In the genomic region with DNA sequence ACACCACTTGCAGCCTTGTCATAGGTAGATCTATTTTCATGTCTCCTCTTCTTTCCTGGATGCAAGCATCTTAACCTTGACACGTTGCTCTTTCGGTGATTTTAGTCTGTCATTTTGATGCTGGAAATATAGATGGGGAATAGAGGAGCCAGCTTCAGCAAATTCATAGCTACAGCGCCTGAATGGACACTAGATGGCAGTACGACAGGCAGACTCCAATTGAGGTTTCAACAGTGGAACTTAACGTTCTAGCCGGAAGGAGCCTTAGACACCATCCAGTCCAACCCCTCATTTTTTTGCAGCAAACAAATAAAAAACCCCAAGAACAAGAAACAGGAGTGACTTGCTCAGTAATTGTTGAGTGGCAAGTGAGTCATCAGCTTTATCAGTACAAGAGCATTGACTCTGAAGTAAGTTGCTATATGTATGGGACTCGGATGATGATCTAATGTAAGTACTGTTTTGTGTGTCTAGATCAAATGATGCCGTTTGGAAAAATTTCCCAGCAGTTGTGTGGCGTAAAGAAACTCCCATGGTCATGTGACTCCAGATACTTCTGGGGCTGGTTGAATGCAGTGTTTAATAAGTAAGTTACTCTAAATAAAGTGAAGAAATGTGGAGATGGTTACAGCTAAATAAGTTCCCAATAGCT, we compare ENCODE assay signal across 1 cellular context.
TF ChIP-seq lines count a peak whose summit lies in the region.

No MANE protein-coding gene starts in this region.

TF ChIP-seq in K562, 482 proteins besides CTCF, POLR2A, EP300 and RAD21 (continued from another document):
- TF ChIP-seq, protein P1, sequence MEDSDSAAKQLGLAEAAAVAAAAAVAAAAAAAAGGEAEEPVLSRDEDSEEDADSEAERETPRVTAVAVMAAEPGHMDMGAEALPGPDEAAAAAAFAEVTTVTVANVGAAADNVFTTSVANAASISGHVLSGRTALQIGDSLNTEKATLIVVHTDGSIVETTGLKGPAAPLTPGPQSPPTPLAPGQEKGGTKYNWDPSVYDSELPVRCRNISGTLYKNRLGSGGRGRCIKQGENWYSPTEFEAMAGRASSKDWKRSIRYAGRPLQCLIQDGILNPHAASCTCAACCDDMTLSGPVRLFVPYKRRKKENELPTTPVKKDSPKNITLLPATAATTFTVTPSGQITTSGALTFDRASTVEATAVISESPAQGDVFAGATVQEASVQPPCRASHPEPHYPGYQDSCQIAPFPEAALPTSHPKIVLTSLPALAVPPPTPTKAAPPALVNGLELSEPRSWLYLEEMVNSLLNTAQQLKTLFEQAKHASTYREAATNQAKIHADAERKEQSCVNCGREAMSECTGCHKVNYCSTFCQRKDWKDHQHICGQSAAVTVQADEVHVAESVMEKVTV (CRISPR knock-in tag; IDR thresholded peaks at IDR 0.05) = peak; percentile 12; the same call in 1 of the 2 replicates
- TF ChIP-seq, protein P2, sequence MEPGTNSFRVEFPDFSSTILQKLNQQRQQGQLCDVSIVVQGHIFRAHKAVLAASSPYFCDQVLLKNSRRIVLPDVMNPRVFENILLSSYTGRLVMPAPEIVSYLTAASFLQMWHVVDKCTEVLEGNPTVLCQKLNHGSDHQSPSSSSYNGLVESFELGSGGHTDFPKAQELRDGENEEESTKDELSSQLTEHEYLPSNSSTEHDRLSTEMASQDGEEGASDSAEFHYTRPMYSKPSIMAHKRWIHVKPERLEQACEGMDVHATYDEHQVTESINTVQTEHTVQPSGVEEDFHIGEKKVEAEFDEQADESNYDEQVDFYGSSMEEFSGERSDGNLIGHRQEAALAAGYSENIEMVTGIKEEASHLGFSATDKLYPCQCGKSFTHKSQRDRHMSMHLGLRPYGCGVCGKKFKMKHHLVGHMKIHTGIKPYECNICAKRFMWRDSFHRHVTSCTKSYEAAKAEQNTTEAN (CRISPR knock-in tag; IDR thresholded peaks at IDR 0.05) = no peak
- TF ChIP-seq MIER1 (IDR thresholded peaks at IDR 0.05; ENCODE audit: low read depth) (no peak), ZNF583 (CRISPR knock-in tag; IDR thresholded peaks at IDR 0.05) (no peak), ATF7 (IDR thresholded peaks at IDR 0.05) (peak; percentile 80), HMGXB4 (CRISPR knock-in tag; IDR thresholded peaks at IDR 0.05) (no peak), ZNF224 (CRISPR knock-in tag; IDR thresholded peaks at IDR 0.05) (no peak), KDM4B (IDR thresholded peaks at IDR 0.05; ENCODE audit: borderline replicate concordance in 2 of 2, low read depth in 1 of 2) (no peak), CHD4 (IDR thresholded peaks at IDR 0.05; ENCODE audit: insufficient read depth, insufficient replicate concordance, low read depth, low read length, poor library complexity, severe bottlenecking) (no peak), U2AF1 (optimal IDR thresholded peaks at IDR 0.05; ENCODE audit: low read depth, low read length) (no peak), KLF13 (tag; IDR thresholded peaks at IDR 0.05; ENCODE audit: borderline replicate concordance, low read depth) (no peak), NBN (IDR thresholded peaks at IDR 0.05; ENCODE audit: low read depth) (no peak), BCL6 (CRISPR knock-in tag; IDR thresholded peaks at IDR 0.05) (no peak), ZNF274 (IDR thresholded peaks at IDR 0.05; ENCODE audit: borderline replicate concordance, low read depth, low read length) (no peak), PTRF (tag; IDR thresholded peaks at IDR 0.05) (no peak), TAF9B (IDR thresholded peaks at IDR 0.05; ENCODE audit: partially characterized antibody) (peak; percentile 20), XRCC3 (IDR thresholded peaks at IDR 0.05) (no peak), WHSC1 (IDR thresholded peaks at IDR 0.05; ENCODE audit: low read length) (no peak), BMI1 (IDR thresholded peaks at IDR 0.05; ENCODE audit: low read length) (no peak), RBM15 (IDR thresholded peaks at IDR 0.05; ENCODE audit: insufficient read depth, low read length) (no peak), THRAP3 (IDR thresholded peaks at IDR 0.05; ENCODE audit: borderline replicate concordance) (no peak), POLR2B (IDR thresholded peaks at IDR 0.05; ENCODE audit: low read depth, partially characterized antibody) (no peak), MAFG (tag; conservative IDR thresholded peaks at IDR 0.05) (peak; percentile 49), ZNF584 (CRISPR knock-in tag; IDR thresholded peaks at IDR 0.05; ENCODE audit: low read depth) (no peak), CXXC5 (CRISPR knock-in tag; IDR thresholded peaks at IDR 0.05) (0 out of 2 replicates have a peak, but pooled peaks have one; percentile 15), TRIM24 (IDR thresholded peaks at IDR 0.05) (no peak), ESRRB (CRISPR knock-in tag; IDR thresholded peaks at IDR 0.05; ENCODE audit: borderline replicate concordance) (no peak), LCOR (CRISPR knock-in tag; IDR thresholded peaks at IDR 0.05) (no peak), PHF21A (IDR thresholded peaks at IDR 0.05; ENCODE audit: borderline replicate concordance, low read depth) (no peak), UBTF (IDR thresholded peaks at IDR 0.05; ENCODE audit: borderline replicate concordance in 1 of 2, low read depth in 2 of 2, low read length in 2 of 2) (no peak), ZNF197 (CRISPR knock-in tag; IDR thresholded peaks at IDR 0.05; ENCODE audit: low read depth) (no peak), ZNF146 (CRISPR knock-in tag; IDR thresholded peaks at IDR 0.05; ENCODE audit: unreplicated experiment) (no peak), CSDE1 (IDR thresholded peaks at IDR 0.05) (no peak), HNRNPLL (IDR thresholded peaks at IDR 0.05; ENCODE audit: low read depth, low read length, poor library complexity, severe bottlenecking) (no peak), NCOA6 (IDR thresholded peaks at IDR 0.05) (no peak), ZNF764 (CRISPR knock-in tag; IDR thresholded peaks at IDR 0.05; ENCODE audit: low read depth) (no peak), POLR2AphosphoS5 (IDR thresholded peaks at IDR 0.05; ENCODE audit: control insufficient read depth, insufficient read depth, low read depth, low read length) (no peak), BCOR (IDR thresholded peaks at IDR 0.05) (no peak), PYGO2 (tag; IDR thresholded peaks at IDR 0.05) (no peak), ZNF695 (CRISPR knock-in tag; IDR thresholded peaks at IDR 0.05) (no peak), PURB (CRISPR knock-in tag; IDR thresholded peaks at IDR 0.05; ENCODE audit: low read depth) (no peak), ZNF780A (CRISPR knock-in tag; IDR thresholded peaks at IDR 0.05) (no peak), PPARD (CRISPR knock-in tag; IDR thresholded peaks at IDR 0.05) (no peak), FOS (IDR thresholded peaks at IDR 0.05; ENCODE audit: extremely low read depth, insufficient read length) (peak; percentile 43), POLR3G (IDR thresholded peaks at IDR 0.05; ENCODE audit: extremely low read depth, insufficient read length, insufficient replicate concordance) (no peak)
- TF ChIP-seq, protein P3, sequence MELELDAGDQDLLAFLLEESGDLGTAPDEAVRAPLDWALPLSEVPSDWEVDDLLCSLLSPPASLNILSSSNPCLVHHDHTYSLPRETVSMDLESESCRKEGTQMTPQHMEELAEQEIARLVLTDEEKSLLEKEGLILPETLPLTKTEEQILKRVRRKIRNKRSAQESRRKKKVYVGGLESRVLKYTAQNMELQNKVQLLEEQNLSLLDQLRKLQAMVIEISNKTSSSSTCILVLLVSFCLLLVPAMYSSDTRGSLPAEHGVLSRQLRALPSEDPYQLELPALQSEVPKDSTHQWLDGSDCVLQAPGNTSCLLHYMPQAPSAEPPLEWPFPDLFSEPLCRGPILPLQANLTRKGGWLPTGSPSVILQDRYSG (tag; conservative IDR thresholded peaks at IDR 0.05; ENCODE audit: low read depth) = no peak
- TF ChIP-seq, protein P4, sequence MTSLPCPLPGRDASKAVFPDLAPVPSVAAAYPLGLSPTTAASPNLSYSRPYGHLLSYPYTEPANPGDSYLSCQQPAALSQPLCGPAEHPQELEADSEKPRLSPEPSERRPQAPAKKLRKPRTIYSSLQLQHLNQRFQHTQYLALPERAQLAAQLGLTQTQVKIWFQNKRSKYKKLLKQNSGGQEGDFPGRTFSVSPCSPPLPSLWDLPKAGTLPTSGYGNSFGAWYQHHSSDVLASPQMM (CRISPR knock-in tag; IDR thresholded peaks at IDR 0.05) = no peak
- TF ChIP-seq, protein P5, sequence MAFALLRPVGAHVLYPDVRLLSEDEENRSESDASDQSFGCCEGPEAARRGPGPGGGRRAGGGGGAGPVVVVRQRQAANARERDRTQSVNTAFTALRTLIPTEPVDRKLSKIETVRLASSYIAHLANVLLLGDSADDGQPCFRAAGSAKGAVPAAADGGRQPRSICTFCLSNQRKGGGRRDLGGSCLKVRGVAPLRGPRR (CRISPR knock-in tag; IDR thresholded peaks at IDR 0.05) = no peak
- TF ChIP-seq, protein P6, sequence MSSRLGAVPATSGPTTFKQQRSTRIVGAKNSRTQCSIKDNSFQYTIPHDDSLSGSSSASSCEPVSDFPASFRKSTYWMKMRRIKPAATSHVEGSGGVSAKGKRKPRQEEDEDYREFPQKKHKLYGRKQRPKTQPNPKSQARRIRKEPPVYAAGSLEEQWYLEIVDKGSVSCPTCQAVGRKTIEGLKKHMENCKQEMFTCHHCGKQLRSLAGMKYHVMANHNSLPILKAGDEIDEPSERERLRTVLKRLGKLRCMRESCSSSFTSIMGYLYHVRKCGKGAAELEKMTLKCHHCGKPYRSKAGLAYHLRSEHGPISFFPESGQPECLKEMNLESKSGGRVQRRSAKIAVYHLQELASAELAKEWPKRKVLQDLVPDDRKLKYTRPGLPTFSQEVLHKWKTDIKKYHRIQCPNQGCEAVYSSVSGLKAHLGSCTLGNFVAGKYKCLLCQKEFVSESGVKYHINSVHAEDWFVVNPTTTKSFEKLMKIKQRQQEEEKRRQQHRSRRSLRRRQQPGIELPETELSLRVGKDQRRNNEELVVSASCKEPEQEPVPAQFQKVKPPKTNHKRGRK (tag; IDR thresholded peaks at IDR 0.05) = no peak
- TF ChIP-seq, protein P7, sequence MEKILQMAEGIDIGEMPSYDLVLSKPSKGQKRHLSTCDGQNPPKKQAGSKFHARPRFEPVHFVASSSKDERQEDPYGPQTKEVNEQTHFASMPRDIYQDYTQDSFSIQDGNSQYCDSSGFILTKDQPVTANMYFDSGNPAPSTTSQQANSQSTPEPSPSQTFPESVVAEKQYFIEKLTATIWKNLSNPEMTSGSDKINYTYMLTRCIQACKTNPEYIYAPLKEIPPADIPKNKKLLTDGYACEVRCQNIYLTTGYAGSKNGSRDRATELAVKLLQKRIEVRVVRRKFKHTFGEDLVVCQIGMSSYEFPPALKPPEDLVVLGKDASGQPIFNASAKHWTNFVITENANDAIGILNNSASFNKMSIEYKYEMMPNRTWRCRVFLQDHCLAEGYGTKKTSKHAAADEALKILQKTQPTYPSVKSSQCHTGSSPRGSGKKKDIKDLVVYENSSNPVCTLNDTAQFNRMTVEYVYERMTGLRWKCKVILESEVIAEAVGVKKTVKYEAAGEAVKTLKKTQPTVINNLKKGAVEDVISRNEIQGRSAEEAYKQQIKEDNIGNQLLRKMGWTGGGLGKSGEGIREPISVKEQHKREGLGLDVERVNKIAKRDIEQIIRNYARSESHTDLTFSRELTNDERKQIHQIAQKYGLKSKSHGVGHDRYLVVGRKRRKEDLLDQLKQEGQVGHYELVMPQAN (IDR thresholded peaks at IDR 0.05; ENCODE audit: borderline replicate concordance) = no peak
